ENCODE assay signal across 2 cellular contexts in genomic region chr14:74929242-74929641, GRCh38.
TF ChIP-seq lines count a peak whose summit lies in the region.

No MANE protein-coding gene starts in this region.

TF ChIP-seq in IMR-90, 13 proteins besides CTCF, POLR2A, EP300 and RAD21:
- TF ChIP-seq CEBPB (IDR thresholded peaks at IDR 0.05; ENCODE audit: low read depth, low read length), result peak; percentile 74
- no peak for TF ChIP-seq MXI1 (IDR thresholded peaks at IDR 0.05; ENCODE audit: borderline replicate concordance, low read depth, low read length)
- TF ChIP-seq RFX5 (IDR thresholded peaks at IDR 0.05; ENCODE audit: low read depth, low read length), result no peak
- TF ChIP-seq ELK1 (IDR thresholded peaks at IDR 0.05; ENCODE audit: borderline replicate concordance, low read depth, low read length), result no peak

TF ChIP-seq in K562, 482 proteins besides CTCF, POLR2A, EP300 and RAD21:
- no peak for TF ChIP-seq ESRRB (CRISPR knock-in tag; IDR thresholded peaks at IDR 0.05; ENCODE audit: borderline replicate concordance)
- no peak for TF ChIP-seq FOXP4 (CRISPR knock-in tag; IDR thresholded peaks at IDR 0.05; ENCODE audit: borderline replicate concordance)
- peak; percentile 31; the same call in 1 of the 2 replicates for TF ChIP-seq CEBPG (CRISPR knock-in tag; IDR thresholded peaks at IDR 0.05)
- no peak for TF ChIP-seq CEBPG (tag; conservative IDR thresholded peaks at IDR 0.05 in 1 of 2, IDR thresholded peaks at IDR 0.05 in 1 of 2)
- peak; percentile 79 for TF ChIP-seq CEBPB (tag; IDR thresholded peaks at IDR 0.05)
